In the genomic region with DNA sequence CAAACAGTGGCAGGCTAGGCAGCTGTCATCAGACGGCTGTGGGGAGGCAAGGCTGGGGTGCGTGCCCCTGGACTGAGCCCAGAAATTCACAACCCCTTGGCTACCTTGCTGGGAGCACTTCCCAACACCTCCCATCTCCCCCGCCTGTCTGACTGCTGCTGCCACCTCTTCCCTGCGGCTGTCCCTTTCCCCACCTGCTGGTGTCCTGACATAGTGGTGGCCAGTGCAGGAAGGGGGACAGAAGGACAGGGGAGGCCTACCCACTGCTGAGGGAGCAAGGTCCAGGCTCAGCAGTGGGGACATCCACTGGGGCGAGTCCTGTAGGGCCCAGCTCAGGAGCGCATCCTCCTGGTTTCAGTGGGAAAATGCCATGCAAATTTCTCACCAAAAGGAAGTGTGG, we compare ENCODE assay signal across 16 cellular contexts. TPM values are rescaled to one million over a fixed set of nuclear protein-coding genes. Genes with fewer than 3 reads are reported as not detected.
A peak's percentile ranks its signal among the peaks of the same experiment; 100 is the strongest.
DNase-seq lines count a peak whose midpoint lies in the region; TF ChIP-seq lines count a peak whose summit lies in the region.
"Had no signal": no experiment of that assay in that cellular context is flagged by ENCODE, and none has a peak within 500 bp of the region (broad histone marks: within the 10 kb centered on the region; RNA-seq: fewer than 3 reads in every experiment).

No MANE protein-coding gene starts in this region.

- no peaks in the 10 kb centered on the region for H3K4me1 ChIP-seq in breast epithelium
- H3K4me1 ChIP-seq in mesendoderm (ENCODE audit: control insufficient read depth, low read depth, low read length) = peaks cover 3% of the 10 kb centered on the region
- peaks cover 0 to 42% (median 37%) of the 10 kb centered on the region in 4 donors for H3K4me1 ChIP-seq in tibial artery

- intact Hi-C loops in MCF 10A (cut with micrococcal nuclease) = no loop called here
- intact Hi-C loops in breast epithelium (cut with DNase I; ENCODE audit: low total_unique reads) = no loop called here
- intact Hi-C loops in tibial artery (cut with DNase I; ENCODE audit: low total_unique reads) = no loop called here

- TF ChIP-seq CTCF in MCF 10A (IDR thresholded peaks at IDR 0.05; ENCODE audit: unreplicated experiment) = no peak
- TF ChIP-seq CTCF in breast epithelium (IDR thresholded peaks at IDR 0.05) = no peak
- TF ChIP-seq CTCF in WERI-Rb-1 (IDR thresholded peaks at IDR 0.05; ENCODE audit: low read depth, low read length) = peak; percentile 49
- TF ChIP-seq CTCF in tibial artery (IDR thresholded peaks at IDR 0.05) = no peak

- H3K27ac ChIP-seq in breast epithelium = peak overlapping the region in 1 of 2 donors; percentile 93
- no peak overlapping the region; the same call in 1 of the 2 replicates for H3K27ac ChIP-seq in WERI-Rb-1
- no peak overlapping the region for H3K27ac ChIP-seq in mesendoderm (ENCODE audit: low read depth, low read length)
- H3K27ac ChIP-seq in tibial artery = peak overlapping the region; percentile 92 to 95

- no peak overlapping the region for H2BK120ac ChIP-seq in mesendoderm (ENCODE audit: low read depth, low read length)

- H3K9me3 Mint-ChIP-seq in MCF 10A (ENCODE audit: unreplicated experiment) = no peaks in the 10 kb centered on the region

- H3K36me3 ChIP-seq in breast epithelium (no peaks in the 10 kb centered on the region), WERI-Rb-1 (peaks cover 22% of the 10 kb centered on the region), mesendoderm (ENCODE audit: control insufficient read depth, insufficient read depth, low read length) (no peaks in the 10 kb centered on the region), tibial artery (peaks cover 0 to 4% (median 0%) of the 10 kb centered on the region in 3 donors)
- H3K36me3 ChIP-seq: thyroid gland had no signal

- no peak for TF ChIP-seq POLR2A in breast epithelium (IDR thresholded peaks at IDR 0.05)

- peak overlapping the region; percentile 65 for H3K56ac ChIP-seq in mesendoderm (ENCODE audit: low read length)

- no peak overlapping the region for H4K5ac ChIP-seq in mesendoderm (ENCODE audit: low read length)

- peak overlapping the region; percentile 69 for H3K4me3 Mint-ChIP-seq in MCF 10A (ENCODE audit: unreplicated experiment)

- H3K9me3 ChIP-seq in breast epithelium (peaks cover 5% of the 10 kb centered on the region in 2 donors), WERI-Rb-1 (ENCODE audit: severe bottlenecking) (no peaks in the 10 kb centered on the region), tibial artery (peaks cover 0 to 10% (median 6%) of the 10 kb centered on the region in 3 donors)
- H3K9me3 ChIP-seq: thyroid gland had no signal

- WGBS in mesendoderm (ENCODE audit: extremely low coverage, insufficient coverage, low lambda C conversion rate) = no CpG with 5 or more reads among the region's 6 CpGs

- no peak overlapping the region for H4K8ac ChIP-seq in mesendoderm (ENCODE audit: low read depth, low read length)

- H3K79me2 ChIP-seq in mesendoderm (ENCODE audit: control insufficient read depth, insufficient read depth, low read length) = peaks cover 17% of the 10 kb centered on the region

- peaks cover 12% of the 10 kb centered on the region for H3K36me3 Mint-ChIP-seq in MCF 10A (ENCODE audit: insufficient read depth, unreplicated experiment)

- H3K4me1 Mint-ChIP-seq in MCF 10A (ENCODE audit: insufficient read depth, unreplicated experiment) = peaks cover 28% of the 10 kb centered on the region

- no peak overlapping the region for H3K23ac ChIP-seq in mesendoderm (ENCODE audit: low read length)

- no peak overlapping the region for H3K4ac ChIP-seq in mesendoderm (ENCODE audit: low read depth, low read length)

- no TSS peak for BruUV-seq in MCF 10A (replicated peaks; lab: Mats Ljungman, UMichigan)

- no peak overlapping the region for H3K18ac ChIP-seq in mesendoderm (ENCODE audit: low read length)

- no peaks in the 10 kb centered on the region for H3K79me1 ChIP-seq in mesendoderm (ENCODE audit: low read length)

- no peak overlapping the region for H3K4me3 ChIP-seq in breast epithelium
- no peak overlapping the region for H3K4me3 ChIP-seq in WERI-Rb-1 (ENCODE audit: low read depth, low read length)
- no peak overlapping the region for H3K4me3 ChIP-seq in mesendoderm (ENCODE audit: low read length)
- no peak overlapping the region for H3K4me3 ChIP-seq in tibial artery
- H3K4me3 ChIP-seq: thyroid gland had no signal

- H3K9ac ChIP-seq in mesendoderm (ENCODE audit: low read length) = no peak overlapping the region

- H3K27me3 ChIP-seq in breast epithelium (peaks cover 0 to 21% of the 10 kb centered on the region in 2 donors), WERI-Rb-1 (ENCODE audit: insufficient read depth, low read depth, severe bottlenecking) (peaks cover 10% of the 10 kb centered on the region), mesendoderm (ENCODE audit: insufficient read depth, low read length, poor library complexity) (no peaks in the 10 kb centered on the region), tibial artery (no peaks in the 10 kb centered on the region)
- H3K27me3 ChIP-seq: thyroid gland had no signal

- H2BK5ac ChIP-seq in mesendoderm (ENCODE audit: low read length) = no peak overlapping the region

- no peak overlapping the region for H2AK5ac ChIP-seq in mesendoderm (ENCODE audit: low read length)

- H3K4me2 ChIP-seq in mesendoderm (ENCODE audit: low read length) = no peak overlapping the region

- POLR2A ChIA-PET in MCF 10A (lab: Yijun Ruan, JAX) = interaction anchor here (0.6 to 2.1 kb wide), 5 partner anchors 38 to 906 kb away, joined by 4 to 13 read pairs (median 7); a partner anchor contains a TSS

- CTCF ChIA-PET in MCF 10A (lab: Yijun Ruan, JAX) = interaction anchor here (0.6 to 1.1 kb wide), 4 partner anchors 8 to 1022 kb away, joined by 3 read pairs; no protein-coding TSS in a partner anchor

- no peak overlapping the region for H3K27ac Mint-ChIP-seq in MCF 10A (ENCODE audit: low read depth, unreplicated experiment)

- H3K27me3 Mint-ChIP-seq in MCF 10A (ENCODE audit: insufficient read depth, unreplicated experiment) = no peaks in the 10 kb centered on the region
- H3K27me3 Mint-ChIP-seq: naive thymus-derived CD8-positive, alpha-beta T cell had no signal

- no peak for DNase-seq in MCF 10A (ENCODE audit: unreplicated experiment)
- no peak for DNase-seq in breast epithelium (ENCODE audit: low spot score in 2 of 2)
- DNase-seq in WERI-Rb-1 = no peak
- no peak for DNase-seq in mesendoderm
- no peak for DNase-seq in tibial artery
- no peak for DNase-seq in GM19238 (ENCODE audit: insufficient read length, low spot score)
- DNase-seq in NCI-H69 (lab: John Stamatoyannopoulos, UW) = no peak
- no peak for DNase-seq in DMS53 (lab: John Stamatoyannopoulos, UW)
- DNase-seq: DMS 273 treated with DMSO at 0.1 percent for 48 hours; GOT3; left colon; naive thymus-derived CD8-positive, alpha-beta T cell; stimulated activated CD4-positive, alpha-beta T cell treated with anti-CD3 and anti-CD28 coated beads, Interleukin-12 subunit alpha, Interleukin-12 subunit beta, amount 100 ng/mL, for 4 hours; SW 1271; thyroid gland had no signal

- H2BK15ac ChIP-seq in mesendoderm (replicated peaks; ENCODE audit: low read depth) = no peak overlapping the region

RNA-seq across cellular contexts. Expression of a gene that starts 3.4 kb away (rescaled TPM):
- total RNA-seq in MCF 10A (2022) (3.5 and 4.1 TPM in 2 replicates), breast epithelium (10 to 100 TPM; 10.2 to 27.8 (median 10.5) TPM)
- polyA plus RNA-seq in mesendoderm (2013, experiment 1 of 2) = 13.0 TPM
- 12.3 TPM for polyA plus RNA-seq in mesendoderm (2013, experiment 2 of 2)

RNA-seq across cellular contexts. Expression of a gene that starts 3.9 kb away (rescaled TPM):
- 197 and 203 TPM in 2 replicates for total RNA-seq in MCF 10A (2022)
- total RNA-seq in breast epithelium = 100 to 1,000 TPM; 120 to 245 (median 129) TPM
- 107 TPM for polyA plus RNA-seq in mesendoderm (2013, experiment 1 of 2)
- polyA plus RNA-seq in mesendoderm (2013, experiment 2 of 2) = 106 TPM

RNA-seq across cellular contexts. Expression of a gene that starts 36.0 kb away (rescaled TPM):
- 7.2 and 13.5 TPM in 2 replicates for total RNA-seq in MCF 10A (2022)
- 10 to 100 TPM; 12.3 to 17.9 (median 13.4) TPM for total RNA-seq in breast epithelium
- polyA plus RNA-seq in mesendoderm (2013, experiment 1 of 2) = 0.39 TPM
- polyA plus RNA-seq in mesendoderm (2013, experiment 2 of 2) = 0.39 TPM
- polyA plus RNA-seq: naive thymus-derived CD8-positive, alpha-beta T cell had no signal

RNA-seq across cellular contexts. Expression of a gene that starts 40.4 kb away (rescaled TPM):
- total RNA-seq in MCF 10A (2022) (59.9 and 66.6 TPM in 2 replicates), breast epithelium (10 to 100 TPM in 2 of 3 donors, 1 to 10 TPM in 1; 7.6 to 40.8 (median 18.4) TPM)
- 26.9 TPM for polyA plus RNA-seq in mesendoderm (2013, experiment 1 of 2)
- 27.7 TPM for polyA plus RNA-seq in mesendoderm (2013, experiment 2 of 2)

RNA-seq across cellular contexts. Expression of a gene that starts 52.7 kb away (rescaled TPM):
- not detected in 2 replicates for total RNA-seq in MCF 10A (2022)
- total RNA-seq in breast epithelium = 1 to 10 TPM in 2 of 3 donors, under 1 TPM in 1; 0.33 to 1.5 (median 1.3) TPM
- polyA plus RNA-seq in mesendoderm (2013, experiment 1 of 2) = 0.18 TPM
- polyA plus RNA-seq in mesendoderm (2013, experiment 2 of 2) = 0.01 TPM
- total RNA-seq: glomerular endothelial cell; naive thymus-derived CD8-positive, alpha-beta T cell had no signal
- polyA plus RNA-seq: naive thymus-derived CD8-positive, alpha-beta T cell had no signal

Comparison
In these comparisons a context has a peak if more than half of its experiments do, and no peak if none do; other contexts are left out.
1. H3K27ac ChIP-seq: peak in tibial artery (2 of 2); none in WERI-Rb-1 (single experiment) and mesendoderm (single experiment).